In the genomic region with DNA sequence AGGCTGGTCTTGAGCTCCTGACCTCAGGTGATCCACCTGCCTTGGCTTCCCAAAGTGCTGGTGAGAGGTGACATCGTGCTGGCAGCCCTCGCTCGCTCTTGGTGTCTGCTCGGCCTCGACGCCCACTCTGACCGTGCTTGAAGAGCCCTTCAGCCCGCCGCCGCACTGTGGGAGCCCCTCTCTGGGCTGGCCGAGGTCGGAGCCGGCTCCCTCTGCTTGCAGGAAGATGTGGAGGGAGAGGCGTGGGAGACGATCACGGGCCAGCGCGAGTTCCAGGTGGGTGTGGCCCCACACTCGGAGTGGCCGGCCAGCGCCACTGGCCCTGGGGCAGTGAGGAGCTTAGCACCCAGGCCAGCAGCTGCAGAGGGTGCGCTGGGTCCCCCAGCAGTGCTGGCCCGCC, we compare ENCODE assay signal across 3 cellular contexts.
TF ChIP-seq lines count a peak whose summit lies in the region.

No MANE protein-coding gene starts in this region.

TF ChIP-seq in HCT116, 20 proteins besides CTCF, POLR2A, EP300 and RAD21:
- TF ChIP-seq EZH2 (IDR thresholded peaks at IDR 0.05): no peak
- TF ChIP-seq TCF7L2 (IDR thresholded peaks at IDR 0.05; ENCODE audit: borderline replicate concordance, extremely low read depth, insufficient read depth, insufficient read length): no peak
- TF ChIP-seq SP1 (IDR thresholded peaks at IDR 0.05; ENCODE audit: low read depth): no peak
- TF ChIP-seq ZNF274 (IDR thresholded peaks at IDR 0.05; ENCODE audit: low read depth, low read length): no peak
- no peak for TF ChIP-seq EZH2phosphoT487 (IDR thresholded peaks at IDR 0.05; ENCODE audit: borderline replicate concordance)
- TF ChIP-seq ZBTB33 (IDR thresholded peaks at IDR 0.05; ENCODE audit: extremely low read depth, insufficient replicate concordance, low read length): no peak
- TF ChIP-seq, protein P1, sequence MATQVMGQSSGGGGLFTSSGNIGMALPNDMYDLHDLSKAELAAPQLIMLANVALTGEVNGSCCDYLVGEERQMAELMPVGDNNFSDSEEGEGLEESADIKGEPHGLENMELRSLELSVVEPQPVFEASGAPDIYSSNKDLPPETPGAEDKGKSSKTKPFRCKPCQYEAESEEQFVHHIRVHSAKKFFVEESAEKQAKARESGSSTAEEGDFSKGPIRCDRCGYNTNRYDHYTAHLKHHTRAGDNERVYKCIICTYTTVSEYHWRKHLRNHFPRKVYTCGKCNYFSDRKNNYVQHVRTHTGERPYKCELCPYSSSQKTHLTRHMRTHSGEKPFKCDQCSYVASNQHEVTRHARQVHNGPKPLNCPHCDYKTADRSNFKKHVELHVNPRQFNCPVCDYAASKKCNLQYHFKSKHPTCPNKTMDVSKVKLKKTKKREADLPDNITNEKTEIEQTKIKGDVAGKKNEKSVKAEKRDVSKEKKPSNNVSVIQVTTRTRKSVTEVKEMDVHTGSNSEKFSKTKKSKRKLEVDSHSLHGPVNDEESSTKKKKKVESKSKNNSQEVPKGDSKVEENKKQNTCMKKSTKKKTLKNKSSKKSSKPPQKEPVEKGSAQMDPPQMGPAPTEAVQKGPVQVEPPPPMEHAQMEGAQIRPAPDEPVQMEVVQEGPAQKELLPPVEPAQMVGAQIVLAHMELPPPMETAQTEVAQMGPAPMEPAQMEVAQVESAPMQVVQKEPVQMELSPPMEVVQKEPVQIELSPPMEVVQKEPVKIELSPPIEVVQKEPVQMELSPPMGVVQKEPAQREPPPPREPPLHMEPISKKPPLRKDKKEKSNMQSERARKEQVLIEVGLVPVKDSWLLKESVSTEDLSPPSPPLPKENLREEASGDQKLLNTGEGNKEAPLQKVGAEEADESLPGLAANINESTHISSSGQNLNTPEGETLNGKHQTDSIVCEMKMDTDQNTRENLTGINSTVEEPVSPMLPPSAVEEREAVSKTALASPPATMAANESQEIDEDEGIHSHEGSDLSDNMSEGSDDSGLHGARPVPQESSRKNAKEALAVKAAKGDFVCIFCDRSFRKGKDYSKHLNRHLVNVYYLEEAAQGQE (IDR thresholded peaks at IDR 0.05; ENCODE audit: low read depth): no peak
- TF ChIP-seq JUND (IDR thresholded peaks at IDR 0.05): no peak
- TF ChIP-seq CEBPB (IDR thresholded peaks at IDR 0.05; ENCODE audit: low read depth): no peak
- no peak for TF ChIP-seq ZFX (IDR thresholded peaks at IDR 0.05)
- no peak for TF ChIP-seq SRF (IDR thresholded peaks at IDR 0.05; ENCODE audit: low read depth)
- TF ChIP-seq, protein P2, sequence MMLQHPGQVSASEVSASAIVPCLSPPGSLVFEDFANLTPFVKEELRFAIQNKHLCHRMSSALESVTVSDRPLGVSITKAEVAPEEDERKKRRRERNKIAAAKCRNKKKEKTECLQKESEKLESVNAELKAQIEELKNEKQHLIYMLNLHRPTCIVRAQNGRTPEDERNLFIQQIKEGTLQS (IDR thresholded peaks at IDR 0.05): no peak
- no peak for TF ChIP-seq SIN3A (IDR thresholded peaks at IDR 0.05; ENCODE audit: low read depth)
- no peak for TF ChIP-seq YY1 (IDR thresholded peaks at IDR 0.05; ENCODE audit: extremely low read depth, insufficient replicate concordance, low read depth, low read length)
- TF ChIP-seq POLR2AphosphoS5 (IDR thresholded peaks at IDR 0.05; ENCODE audit: low read depth, low read length): no peak
- no peak for TF ChIP-seq CBX3 (IDR thresholded peaks at IDR 0.05; ENCODE audit: low read depth)
- no peak for TF ChIP-seq EGR1 (IDR thresholded peaks at IDR 0.05; ENCODE audit: low read depth)

TF ChIP-seq in K562, 482 proteins besides CTCF, POLR2A, EP300 and RAD21:
- TF ChIP-seq ZNF311 (CRISPR knock-in tag; IDR thresholded peaks at IDR 0.05): no peak
- TF ChIP-seq, protein P3, sequence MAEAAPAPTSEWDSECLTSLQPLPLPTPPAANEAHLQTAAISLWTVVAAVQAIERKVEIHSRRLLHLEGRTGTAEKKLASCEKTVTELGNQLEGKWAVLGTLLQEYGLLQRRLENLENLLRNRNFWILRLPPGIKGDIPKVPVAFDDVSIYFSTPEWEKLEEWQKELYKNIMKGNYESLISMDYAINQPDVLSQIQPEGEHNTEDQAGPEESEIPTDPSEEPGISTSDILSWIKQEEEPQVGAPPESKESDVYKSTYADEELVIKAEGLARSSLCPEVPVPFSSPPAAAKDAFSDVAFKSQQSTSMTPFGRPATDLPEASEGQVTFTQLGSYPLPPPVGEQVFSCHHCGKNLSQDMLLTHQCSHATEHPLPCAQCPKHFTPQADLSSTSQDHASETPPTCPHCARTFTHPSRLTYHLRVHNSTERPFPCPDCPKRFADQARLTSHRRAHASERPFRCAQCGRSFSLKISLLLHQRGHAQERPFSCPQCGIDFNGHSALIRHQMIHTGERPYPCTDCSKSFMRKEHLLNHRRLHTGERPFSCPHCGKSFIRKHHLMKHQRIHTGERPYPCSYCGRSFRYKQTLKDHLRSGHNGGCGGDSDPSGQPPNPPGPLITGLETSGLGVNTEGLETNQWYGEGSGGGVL (CRISPR knock-in tag; IDR thresholded peaks at IDR 0.05): no peak
- no peak for TF ChIP-seq RBM34 (IDR thresholded peaks at IDR 0.05; ENCODE audit: borderline replicate concordance, insufficient read depth, low read length)
- TF ChIP-seq HLTF (IDR thresholded peaks at IDR 0.05): peak; percentile 33; the same call in 1 of the 2 replicates
- TF ChIP-seq E2F6 (IDR thresholded peaks at IDR 0.05; ENCODE audit: borderline replicate concordance in 1 of 2, extremely low read depth in 1 of 2, insufficient read depth in 1 of 2, insufficient read length in 1 of 2, low read depth in 1 of 2, low read length in 1 of 2, poor library complexity in 1 of 2, severe bottlenecking in 1 of 2): peak in 1 of 2 experiments; percentile 12
- TF ChIP-seq OTX1 (CRISPR knock-in tag; IDR thresholded peaks at IDR 0.05): no peak
- no peak for TF ChIP-seq POU5F1 (IDR thresholded peaks at IDR 0.05; ENCODE audit: borderline replicate concordance, low read depth, low read length, partially characterized antibody)
- no peak for TF ChIP-seq BACH1 (tag; IDR thresholded peaks at IDR 0.05)
- TF ChIP-seq PHTF2 (CRISPR knock-in tag; IDR thresholded peaks at IDR 0.05): no peak
- no peak for TF ChIP-seq RBM22 (IDR thresholded peaks at IDR 0.05; ENCODE audit: low read depth, low read length, poor library complexity, severe bottlenecking)
- no peak for TF ChIP-seq NFIX (CRISPR knock-in tag; IDR thresholded peaks at IDR 0.05; ENCODE audit: low read depth)

TF ChIP-seq in HepG2, 621 proteins besides CTCF, POLR2A, EP300 and RAD21:
- TF ChIP-seq ZNF850 (CRISPR knock-in tag; conservative IDR thresholded peaks at IDR 0.05): peak; percentile 90; the same call in 1 of the 2 replicates
- TF ChIP-seq, protein P4, sequence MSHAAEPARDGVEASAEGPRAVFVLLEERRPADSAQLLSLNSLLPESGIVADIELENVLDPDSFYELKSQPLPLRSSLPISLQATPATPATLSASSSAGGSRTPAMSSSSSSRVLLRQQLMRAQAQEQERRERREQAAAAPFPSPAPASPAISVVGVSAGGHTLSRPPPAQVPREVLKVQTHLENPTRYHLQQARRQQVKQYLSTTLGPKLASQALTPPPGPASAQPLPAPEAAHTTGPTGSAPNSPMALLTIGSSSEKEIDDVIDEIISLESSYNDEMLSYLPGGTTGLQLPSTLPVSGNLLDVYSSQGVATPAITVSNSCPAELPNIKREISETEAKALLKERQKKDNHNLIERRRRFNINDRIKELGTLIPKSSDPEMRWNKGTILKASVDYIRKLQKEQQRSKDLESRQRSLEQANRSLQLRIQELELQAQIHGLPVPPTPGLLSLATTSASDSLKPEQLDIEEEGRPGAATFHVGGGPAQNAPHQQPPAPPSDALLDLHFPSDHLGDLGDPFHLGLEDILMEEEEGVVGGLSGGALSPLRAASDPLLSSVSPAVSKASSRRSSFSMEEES (CRISPR knock-in tag; IDR thresholded peaks at IDR 0.05): no peak
- TF ChIP-seq, protein P5, sequence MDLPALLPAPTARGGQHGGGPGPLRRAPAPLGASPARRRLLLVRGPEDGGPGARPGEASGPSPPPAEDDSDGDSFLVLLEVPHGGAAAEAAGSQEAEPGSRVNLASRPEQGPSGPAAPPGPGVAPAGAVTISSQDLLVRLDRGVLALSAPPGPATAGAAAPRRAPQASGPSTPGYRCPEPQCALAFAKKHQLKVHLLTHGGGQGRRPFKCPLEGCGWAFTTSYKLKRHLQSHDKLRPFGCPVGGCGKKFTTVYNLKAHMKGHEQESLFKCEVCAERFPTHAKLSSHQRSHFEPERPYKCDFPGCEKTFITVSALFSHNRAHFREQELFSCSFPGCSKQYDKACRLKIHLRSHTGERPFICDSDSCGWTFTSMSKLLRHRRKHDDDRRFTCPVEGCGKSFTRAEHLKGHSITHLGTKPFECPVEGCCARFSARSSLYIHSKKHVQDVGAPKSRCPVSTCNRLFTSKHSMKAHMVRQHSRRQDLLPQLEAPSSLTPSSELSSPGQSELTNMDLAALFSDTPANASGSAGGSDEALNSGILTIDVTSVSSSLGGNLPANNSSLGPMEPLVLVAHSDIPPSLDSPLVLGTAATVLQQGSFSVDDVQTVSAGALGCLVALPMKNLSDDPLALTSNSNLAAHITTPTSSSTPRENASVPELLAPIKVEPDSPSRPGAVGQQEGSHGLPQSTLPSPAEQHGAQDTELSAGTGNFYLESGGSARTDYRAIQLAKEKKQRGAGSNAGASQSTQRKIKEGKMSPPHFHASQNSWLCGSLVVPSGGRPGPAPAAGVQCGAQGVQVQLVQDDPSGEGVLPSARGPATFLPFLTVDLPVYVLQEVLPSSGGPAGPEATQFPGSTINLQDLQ (CRISPR knock-in tag; IDR thresholded peaks at IDR 0.05): no peak
